8 cellular contexts compared by ENCODE assay signal in the genomic region with DNA sequence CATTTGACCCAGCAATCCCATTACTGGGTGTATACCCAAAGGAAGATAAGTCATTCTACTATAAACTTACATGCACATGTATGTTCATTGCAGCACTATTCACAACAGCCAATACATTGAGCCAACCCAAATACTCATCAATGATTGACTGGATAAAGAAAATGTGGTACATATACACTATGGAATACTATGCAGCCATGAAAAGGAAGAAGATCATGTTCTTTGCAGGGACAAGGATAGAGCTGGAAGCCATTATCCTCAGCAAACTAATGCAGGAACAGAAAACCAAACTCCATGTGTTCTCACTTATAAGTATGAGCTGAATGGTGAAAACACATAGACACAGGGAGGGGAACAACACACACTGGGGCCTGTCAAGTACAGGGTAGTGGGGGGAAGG.
"Had no signal": no experiment of that assay in that cellular context is flagged by ENCODE, and none has a peak within 500 bp of the region (broad histone marks: within the 10 kb centered on the region; RNA-seq: fewer than 3 reads in every experiment).

No MANE protein-coding gene starts in this region.

- FAIRE-seq: HTR-8/SVneo had no signal

- H3K9ac ChIP-seq: KMS-11 had no signal

- H3K27ac Mint-ChIP-seq: IgD-negative memory B cell had no signal

- H3K27me3 Mint-ChIP-seq: IgD-negative memory B cell had no signal

- DNase-seq: IMR-90, KBM-7, KG1 had no signal

- H3K4me2 ChIP-seq: KMS-11 had no signal

- H3K27ac ChIP-seq: HL-60, KMS-11 had no signal

- H3K4me3 Mint-ChIP-seq: IgD-negative memory B cell had no signal

- H3K4me1 Mint-ChIP-seq: IgD-negative memory B cell had no signal

- ATAC-seq: HepG2 had no signal
